ENCODE assay signal across 28 cellular contexts in genomic region chr12:1498199-1498740, GRCh38.
"Had no signal": no experiment of that assay in that cellular context is flagged by ENCODE, and none has a peak within 500 bp of the region (broad histone marks: within the 10 kb centered on the region; RNA-seq: fewer than 3 reads in every experiment).

No MANE protein-coding gene starts in this region.

- H3K36me3 Mint-ChIP-seq: activated naive CD4-positive, alpha-beta T cell treated with anti-CD3 and anti-CD28 coated beads, Interleukin-2, amount 10 ng/mL, durations not matched to agents 7 days and 5 days had no signal

- H3K4me3 ChIP-seq: cardiac muscle cell, SK-N-MC had no signal

- H3K4me3 Mint-ChIP-seq: activated B cell treated with CpG ODN at 0.5 μM for 24 hours; activated CD4-positive, alpha-beta T cell treated with anti-CD3 and anti-CD28 coated beads, Interleukin-2, amount 10 ng/mL, durations not matched to agents 24 days and 14 days; activated naive CD4-positive, alpha-beta T cell treated with anti-CD3 and anti-CD28 coated beads, Interleukin-2, amount 10 ng/mL, durations not matched to agents 7 days and 5 days; activated naive CD8-positive, alpha-beta T cell treated with anti-CD3 and anti-CD28 coated beads for 36 hours; activated T-cell treated with anti-CD3 and anti-CD28 coated beads, Interleukin-2, amount 50 U/mL, for 4 hours; T-cell had no signal

- ATAC-seq: activated T-cell treated with anti-CD3 and anti-CD28 coated beads, Interleukin-2, amount 50 U/mL, for 4 hours; Panc1; Right ventricle myocardium inferior; T-cell had no signal

- H3K9me3 Mint-ChIP-seq: activated B cell treated with CpG ODN at 0.5 μM for 24 hours; activated CD4-positive, alpha-beta T cell treated with anti-CD3 and anti-CD28 coated beads, Interleukin-2, amount 10 ng/mL, durations not matched to agents 24 days and 14 days; activated naive CD4-positive, alpha-beta T cell treated with anti-CD3 and anti-CD28 coated beads, Interleukin-2, amount 10 ng/mL, durations not matched to agents 7 days and 5 days; activated naive CD8-positive, alpha-beta T cell treated with anti-CD3 and anti-CD28 coated beads for 36 hours; activated T-cell treated with anti-CD3 and anti-CD28 coated beads, Interleukin-2, amount 50 U/mL, for 4 hours; T-cell had no signal

- H3K27ac Mint-ChIP-seq: activated B cell treated with CpG ODN at 0.5 μM for 24 hours; activated CD4-positive, alpha-beta T cell treated with anti-CD3 and anti-CD28 coated beads, Interleukin-2, amount 10 ng/mL, durations not matched to agents 24 days and 14 days; activated naive CD4-positive, alpha-beta T cell treated with anti-CD3 and anti-CD28 coated beads, Interleukin-2, amount 10 ng/mL, durations not matched to agents 7 days and 5 days; activated naive CD8-positive, alpha-beta T cell treated with anti-CD3 and anti-CD28 coated beads for 36 hours had no signal

- H3K9ac ChIP-seq: KMS-11 had no signal

- H3K27ac ChIP-seq: brain microvascular endothelial cell, cardiac muscle cell, KMS-11, SK-N-MC had no signal

- H3K4me2 ChIP-seq: KMS-11 had no signal

- FAIRE-seq: TTC549 had no signal

- H3K36me3 ChIP-seq: brain microvascular endothelial cell, cardiac muscle cell had no signal

- H3K4me1 Mint-ChIP-seq: activated B cell treated with CpG ODN at 0.5 μM for 24 hours; activated CD4-positive, alpha-beta T cell treated with anti-CD3 and anti-CD28 coated beads, Interleukin-2, amount 10 ng/mL, durations not matched to agents 24 days and 14 days; activated naive CD4-positive, alpha-beta T cell treated with anti-CD3 and anti-CD28 coated beads, Interleukin-2, amount 10 ng/mL, durations not matched to agents 7 days and 5 days; activated naive CD8-positive, alpha-beta T cell treated with anti-CD3 and anti-CD28 coated beads for 36 hours had no signal

- H3K27me3 ChIP-seq: brain microvascular endothelial cell, cardiac muscle cell had no signal

- DNase-seq: activated B cell treated with CpG ODN at 0.5 μM for 24 hours; activated CD4-positive, alpha-beta T cell treated with anti-CD3 and anti-CD28 coated beads for 1 hour; activated CD4-positive, alpha-beta T cell treated with anti-CD3 and anti-CD28 coated beads, Interleukin-2, amount 10 ng/mL, durations not matched to agents 24 days and 14 days; activated CD4-positive, alpha-beta T cell treated with anti-CD3 and anti-CD28 coated beads, Interleukin-2, amount 50 U/mL, for 48 hours; activated gamma-delta T cell treated with Interleukin-2 at 50 U/mL for 16 hours; activated naive CD4-positive, alpha-beta T cell treated with anti-CD3 and anti-CD28 coated beads, Interleukin-2, amount 10 ng/mL, durations not matched to agents 7 days and 5 days; activated naive CD8-positive, alpha-beta T cell treated with anti-CD3 and anti-CD28 coated beads for 36 hours; activated T-cell treated with anti-CD3 and anti-CD28 coated beads, Interleukin-2, amount 50 U/mL, for 4 hours; brain microvascular endothelial cell; NCI-H1092; NCI-H1417; NCI-H1694 treated with DMSO at 0.1 percent for 48 hours; NCI-H2029 treated with DMSO at 0.1 percent for 48 hours; NCI-H345; NCI-H510A treated with DMSO at 0.1 percent for 48 hours; NCI-H69; NK-92 treated with Interleukin-12 subunit alpha and Interleukin-12 subunit beta, amount 100 ng/mL, for 24 hours; OCI-M1; RPMI8226; T-cell; T-helper 2 cell; T1000 had no signal
